Comparison of ENCODE assay signal across 16 cellular contexts in genomic region chr20:62374431-62375152, GRCh38. TPM values are rescaled to one million over a fixed set of nuclear protein-coding genes. Genes with fewer than 3 reads are reported as not detected.
DNase-seq lines count a peak whose midpoint lies in the region; ATAC-seq and TF ChIP-seq lines count a peak whose summit lies in the region.
"Had no signal": no experiment of that assay in that cellular context is flagged by ENCODE, and none has a peak within 500 bp of the region (broad histone marks: within the 10 kb centered on the region; RNA-seq: fewer than 3 reads in every experiment).

No MANE protein-coding gene starts in this region.

- H3K4me1 ChIP-seq in lower lobe of right lung (peaks cover 64% of the 10 kb centered on the region), tibial artery (peaks cover 14 to 89% (median 79%) of the 10 kb centered on the region in 4 donors)

- peaks cover 4% of the 10 kb centered on the region for H3K27me3 ChIP-seq in lower lobe of right lung (ENCODE audit: low read depth)
- H3K27me3 ChIP-seq in tibial artery, result no peaks in the 10 kb centered on the region
- H3K27me3 ChIP-seq: foreskin keratinocyte had no signal

- H3K9me3 Mint-ChIP-seq in activated CD8-positive, alpha-beta T cell treated with anti-CD3 and anti-CD28 coated beads for 36 hours, result no peaks in the 10 kb centered on the region
- H3K9me3 Mint-ChIP-seq: activated naive CD4-positive, alpha-beta T cell treated with anti-CD3 and anti-CD28 coated beads, Interleukin-2, amount 50 U/mL, for 72 hours had no signal

- H3K4me1 Mint-ChIP-seq in activated CD8-positive, alpha-beta T cell treated with anti-CD3 and anti-CD28 coated beads for 36 hours (ENCODE audit: low read depth), result no peaks in the 10 kb centered on the region

- DNase-seq in NCI-H1417 (lab: John Stamatoyannopoulos, UW) (peak in 2 of 3 experiments; percentile 26 to 49), NCI-H1417 treated with DMSO at 0.1 percent for 48 hours (lab: John Stamatoyannopoulos, UW) (no peak), lower lobe of right lung (no peak), tibial artery (no peak)
- no peak for DNase-seq in activated CD8-positive, alpha-beta T cell treated with anti-CD3 and anti-CD28 coated beads for 36 hours
- DNase-seq: cortex of kidney, DMS153, foreskin keratinocyte had no signal

- H3K4me3 ChIP-seq in lower lobe of right lung (no peak overlapping the region), tibial artery (no peak overlapping the region)

- no peak for TF ChIP-seq CTCF in lower lobe of right lung (IDR thresholded peaks at IDR 0.05)
- no peak for TF ChIP-seq CTCF in tibial artery (IDR thresholded peaks at IDR 0.05)
- no peak for TF ChIP-seq CTCF in activated CD8-positive, alpha-beta T cell treated with anti-CD3 and anti-CD28 coated beads for 36 hours (IDR thresholded peaks at IDR 0.05)

- intact Hi-C loops in lower lobe of right lung (cut with DNase I) (no loop called here), tibial artery (cut with DNase I; ENCODE audit: low total_unique reads) (no loop called here)
- intact Hi-C loops in activated CD8-positive, alpha-beta T cell treated with anti-CD3 and anti-CD28 coated beads for 36 hours (cut with micrococcal nuclease), result no loop called here

- H3K27ac ChIP-seq in lower lobe of right lung (peak overlapping the region; percentile 58), tibial artery (peak overlapping the region; percentile 62 to 76)
- H3K27ac ChIP-seq: foreskin keratinocyte had no signal

- H3K9me3 ChIP-seq in lower lobe of right lung (no peaks in the 10 kb centered on the region), tibial artery (no peaks in the 10 kb centered on the region)

- no peak overlapping the region for H3K27ac Mint-ChIP-seq in activated CD8-positive, alpha-beta T cell treated with anti-CD3 and anti-CD28 coated beads for 36 hours
- H3K27ac Mint-ChIP-seq: activated naive CD4-positive, alpha-beta T cell treated with anti-CD3 and anti-CD28 coated beads, Interleukin-2, amount 50 U/mL, for 72 hours had no signal

- POLR2A ChIA-PET in activated CD8-positive, alpha-beta T cell treated with anti-CD3 and anti-CD28 coated beads for 36 hours (lab: Charles Lee), result interaction anchor here (1.1 kb wide), 1 partner anchor 44 kb away, joined by 3 read pairs; no protein-coding TSS in a partner anchor

- peak; percentile 12 for ATAC-seq in SK-N-SH treated with all-trans-retinoic acid at 6 μM for 48 hours
- ATAC-seq in lower lobe of right lung, result peak in 1 of 2 donors; percentile 3
- no peak for ATAC-seq in GM18867 (IDR thresholded peaks at IDR 0.05; ENCODE audit: unreplicated experiment)
- no peak for ATAC-seq in activated CD8-positive, alpha-beta T cell treated with anti-CD3 and anti-CD28 coated beads for 36 hours
- no peak for ATAC-seq in GM18861 (IDR thresholded peaks at IDR 0.05; ENCODE audit: unreplicated experiment)
- ATAC-seq: activated naive CD4-positive, alpha-beta T cell treated with anti-CD3 and anti-CD28 coated beads, Interleukin-2, amount 50 U/mL, for 72 hours; foreskin keratinocyte had no signal

- no peaks in the 10 kb centered on the region for H3K36me3 Mint-ChIP-seq in activated CD8-positive, alpha-beta T cell treated with anti-CD3 and anti-CD28 coated beads for 36 hours (ENCODE audit: low read depth)
- H3K36me3 Mint-ChIP-seq: activated naive CD4-positive, alpha-beta T cell treated with anti-CD3 and anti-CD28 coated beads, Interleukin-2, amount 50 U/mL, for 72 hours had no signal

- H3K4me3 Mint-ChIP-seq in activated CD8-positive, alpha-beta T cell treated with anti-CD3 and anti-CD28 coated beads for 36 hours, result no peak overlapping the region

- CTCF ChIA-PET in activated CD8-positive, alpha-beta T cell treated with anti-CD3 and anti-CD28 coated beads for 36 hours (lab: Charles Lee), result no interaction called here

- H3K36me3 ChIP-seq in lower lobe of right lung (no peaks in the 10 kb centered on the region), tibial artery (no peaks in the 10 kb centered on the region)

- H3K27me3 Mint-ChIP-seq in activated CD8-positive, alpha-beta T cell treated with anti-CD3 and anti-CD28 coated beads for 36 hours, result peaks cover 2% of the 10 kb centered on the region

TF ChIP-seq in SK-N-SH treated with all-trans-retinoic acid at 6 μM for 48 hours, 23 proteins besides CTCF, POLR2A, EP300 and RAD21:
- TF ChIP-seq ZFP30 (CRISPR knock-in tag; IDR thresholded peaks at IDR 0.05) (no peak), ISL1 (CRISPR knock-in tag; IDR thresholded peaks at IDR 0.05) (no peak), PPARA (CRISPR knock-in tag; IDR thresholded peaks at IDR 0.05; ENCODE audit: borderline replicate concordance) (no peak), GLIS3 (CRISPR knock-in tag; IDR thresholded peaks at IDR 0.05) (no peak)
TF ChIP-seq in SK-N-SH treated with all-trans-retinoic acid at 6 μM for 48 hours: peak in this region for 0.

RNA-seq across cellular contexts. Expression of gene LAMA5, which starts 7.5 kb away (rescaled TPM):
- 282 TPM for total RNA-seq in lower lobe of right lung
- under 1 TPM; 0.25 to 0.76 TPM for total RNA-seq in activated CD8-positive, alpha-beta T cell treated with anti-CD3 and anti-CD28 coated beads for 36 hours

RNA-seq across cellular contexts. Expression of gene RPS21, which starts 12.3 kb away (rescaled TPM):
- 1,104 TPM for total RNA-seq in lower lobe of right lung
- total RNA-seq in activated CD8-positive, alpha-beta T cell treated with anti-CD3 and anti-CD28 coated beads for 36 hours, result 1,000 to 10,000 TPM; 2,670 to 2,760 TPM

RNA-seq across cellular contexts. Expression of gene CABLES2, which starts 32.5 kb away (rescaled TPM):
- total RNA-seq in lower lobe of right lung, result 4.5 TPM
- 1 to 10 TPM; 3.2 to 4.5 TPM for total RNA-seq in activated CD8-positive, alpha-beta T cell treated with anti-CD3 and anti-CD28 coated beads for 36 hours

RNA-seq across cellular contexts. Expression of gene RBBP8NL, which starts 52.7 kb away (rescaled TPM):
- total RNA-seq in lower lobe of right lung, result 2.0 TPM
- not detected for total RNA-seq in activated CD8-positive, alpha-beta T cell treated with anti-CD3 and anti-CD28 coated beads for 36 hours
- total RNA-seq: A172; activated naive CD4-positive, alpha-beta T cell treated with anti-CD3 and anti-CD28 coated beads, Interleukin-2, amount 50 U/mL, for 72 hours; foreskin keratinocyte; kidney epithelial cell; M059J; T-helper 1 cell treated with Interleukin-12 subunit alpha and Interleukin-12 subunit beta and Interleukin-4 antibody, amounts not matched to agents 30 ng/mL and 1 ng/mL, for 36 hours had no signal

Comparison
In these comparisons a context has a peak if more than half of its experiments do, and no peak if none do; other contexts are left out.
1. DNase-seq: peak in NCI-H1417 (2 of 3); none in NCI-H1417 treated with DMSO at 0.1 percent for 48 hours (single experiment), lower lobe of right lung (single experiment), tibial artery (0 of 2) and activated CD8-positive, alpha-beta T cell treated with anti-CD3 and anti-CD28 coated beads for 36 hours (single experiment).
2. RNA of gene LAMA5, which starts 7.5 kb away (total RNA-seq): 282 TPM in lower lobe of right lung (single experiment); 0.25 to 0.76 TPM in activated CD8-positive, alpha-beta T cell treated with anti-CD3 and anti-CD28 coated beads for 36 hours; every median in the first group is over 100 times any median in the second.